19 cellular contexts compared by ENCODE assay signal in the genomic region with DNA sequence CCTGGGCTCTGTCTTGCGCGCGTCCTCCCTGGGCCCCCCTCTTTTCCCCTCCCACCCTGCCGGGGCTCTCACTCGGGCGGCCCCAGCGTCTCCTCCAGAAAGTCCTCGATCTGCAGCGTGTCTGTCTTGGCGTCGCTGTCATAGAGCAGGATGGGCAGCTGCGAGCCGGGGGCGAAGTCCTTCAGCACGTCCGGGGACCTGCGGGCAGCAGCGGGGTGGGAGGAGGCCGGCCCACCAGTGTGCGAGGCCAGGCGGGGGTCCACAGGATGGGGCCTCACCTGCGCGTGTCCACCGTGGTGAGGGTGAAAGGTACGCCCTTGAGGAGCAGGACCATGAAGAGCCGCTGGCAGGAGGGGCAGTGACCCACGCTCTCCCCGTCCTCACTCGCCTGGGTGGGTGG. TPM values are rescaled to one million over a fixed set of nuclear protein-coding genes. Genes with fewer than 3 reads are reported as not detected.
DNase-seq lines count a peak whose midpoint lies in the region; ATAC-seq, FAIRE-seq and TF ChIP-seq lines count a peak whose summit lies in the region.
"Had no signal": no experiment of that assay in that cellular context is flagged by ENCODE, and none has a peak within 500 bp of the region (broad histone marks: within the 10 kb centered on the region; RNA-seq: fewer than 3 reads in every experiment).

No MANE protein-coding gene starts in this region.

- H3K79me2 ChIP-seq in GM23338 (replicated peaks; ENCODE audit: insufficient read depth): no peaks in the 10 kb centered on the region

- TF ChIP-seq CTCF in GM23338 (conservative IDR thresholded peaks at IDR 0.05; ENCODE audit: low read depth in 2 of 2): no peak
- no peak for TF ChIP-seq CTCF in epithelial cell of esophagus (IDR thresholded peaks at IDR 0.05; ENCODE audit: insufficient read depth, low read depth, low read length, missing control alignments)
- no peak for TF ChIP-seq CTCF in endodermal cell (conservative IDR thresholded peaks at IDR 0.05)

- H2AFZ ChIP-seq in GM23338: no peak overlapping the region

- H3K27ac Mint-ChIP-seq in GM23338 (no peak overlapping the region), endodermal cell (no peak overlapping the region)
- H3K27ac Mint-ChIP-seq in activated T-helper 17 cell treated with anti-CD3 and anti-CD28 coated beads, Interleukin-2, amount 50 U/mL, for 72 hours: no peak overlapping the region
- H3K27ac Mint-ChIP-seq: activated CD4-positive, alpha-beta T cell treated with anti-CD3 and anti-CD28 coated beads for 36 hours; stimulated activated naive CD8-positive, alpha-beta T cell treated with anti-CD3 and anti-CD28 coated beads, Interleukin-15, amount 100 ng/mL, for 72 hours had no signal

- H3K36me3 ChIP-seq in BLaER1 (peaks cover 15% of the 10 kb centered on the region), GM23338 (ENCODE audit: insufficient read depth) (no peaks in the 10 kb centered on the region), small intestine (ENCODE audit: control insufficient read depth in 2 of 2, insufficient read depth in 2 of 2, low read length in 2 of 2) (no peaks in the 10 kb centered on the region), endodermal cell (ENCODE audit: control insufficient read depth, insufficient read depth, low read length) (peaks cover 9% of the 10 kb centered on the region)

- no peak overlapping the region; the same call in 2 of the 3 replicates for H3K4me3 Mint-ChIP-seq in GM23338
- H3K4me3 Mint-ChIP-seq in activated T-helper 17 cell treated with anti-CD3 and anti-CD28 coated beads, Interleukin-2, amount 50 U/mL, for 72 hours: no peak overlapping the region
- no peak overlapping the region for H3K4me3 Mint-ChIP-seq in endodermal cell
- H3K4me3 Mint-ChIP-seq: activated CD4-positive, alpha-beta T cell treated with anti-CD3 and anti-CD28 coated beads for 36 hours had no signal

- no peaks in the 10 kb centered on the region for H3K27me3 ChIP-seq in BLaER1
- H3K27me3 ChIP-seq in GM23338 (ENCODE audit: insufficient read depth): peaks cover 49% of the 10 kb centered on the region
- H3K27me3 ChIP-seq in small intestine (ENCODE audit: control insufficient read depth in 2 of 2, insufficient read depth in 2 of 2, low read length in 2 of 2): no peaks in the 10 kb centered on the region
- no peaks in the 10 kb centered on the region for H3K27me3 ChIP-seq in endodermal cell (ENCODE audit: control insufficient read depth, insufficient read depth, low read length, poor library complexity, severe bottlenecking)

- H3F3A ChIP-seq in GM23338 (replicated peaks; ENCODE audit: low read depth): no peaks in the 10 kb centered on the region

- 12 to 28% (median 23%) methylated on average over 26 to 29 of the region's 29 CpGs for WGBS in small intestine, 3 donors
- WGBS in endodermal cell (ENCODE audit: insufficient coverage in 1 of 2, insufficient read length in 1 of 2), 2 experiments: 91 to 97% methylated on average over 23 to 29 of the region's 29 CpGs

- H3K27ac ChIP-seq in BLaER1 (no peak overlapping the region), GM23338 (ENCODE audit: low read depth) (no peak overlapping the region), small intestine (ENCODE audit: low read depth in 1 of 2, low read length in 1 of 2) (no peak overlapping the region), endodermal cell (ENCODE audit: low read depth, low read length) (no peak overlapping the region)

- no peaks in the 10 kb centered on the region; the same call in 2 of the 3 replicates for H3K36me3 Mint-ChIP-seq in GM23338 (ENCODE audit: low read depth)
- peaks cover 10% of the 10 kb centered on the region for H3K36me3 Mint-ChIP-seq in activated T-helper 17 cell treated with anti-CD3 and anti-CD28 coated beads, Interleukin-2, amount 50 U/mL, for 72 hours (ENCODE audit: low read depth)
- peaks cover 4% of the 10 kb centered on the region for H3K36me3 Mint-ChIP-seq in endodermal cell (ENCODE audit: low read depth)
- H3K36me3 Mint-ChIP-seq: mesothelial cell of epicardium had no signal

- H3K9ac ChIP-seq in BLaER1 (no peak overlapping the region), endodermal cell (ENCODE audit: extremely low read depth, low read length, poor library complexity, severe bottlenecking) (no peak overlapping the region)
- H3K9ac ChIP-seq: SK-N-SH had no signal

- DNase-seq in GM23338 (ENCODE audit: low spot score) (no peak), epithelial cell of esophagus (ENCODE audit: low read depth) (no peak), small intestine (peak; percentile 12), endodermal cell (no peak), NCI-H2081 (lab: John Stamatoyannopoulos, UW) (no peak)
- DNase-seq: activated CD4-positive, alpha-beta T cell treated with anti-CD3 and anti-CD28 coated beads for 36 hours; activated effector memory CD4-positive, alpha-beta T cell treated with anti-CD3 and anti-CD28 coated beads, Interleukin-2, amount 50 U/mL, for 16 hours; amniotic stem cell; NCI-H1436 treated with DMSO at 0.1 percent for 48 hours; NCI-H82; SK-N-SH; stimulated activated naive CD8-positive, alpha-beta T cell treated with anti-CD3 and anti-CD28 coated beads, Interleukin-15, amount 100 ng/mL, for 72 hours had no signal

- H3K27me3 Mint-ChIP-seq in GM23338 (ENCODE audit: insufficient read depth, low read depth, poor library complexity) (peaks cover 26% of the 10 kb centered on the region), endodermal cell (ENCODE audit: insufficient read depth) (peaks cover 12% of the 10 kb centered on the region)
- H3K27me3 Mint-ChIP-seq in activated T-helper 17 cell treated with anti-CD3 and anti-CD28 coated beads, Interleukin-2, amount 50 U/mL, for 72 hours: no peaks in the 10 kb centered on the region

- FAIRE-seq in small intestine (lab: Jason Lieb, UNC): no peak
- FAIRE-seq: HTR-8/SVneo had no signal

- H4K20me1 ChIP-seq in BLaER1: peaks cover 24% of the 10 kb centered on the region
- H4K20me1 ChIP-seq in GM23338 (replicated peaks; ENCODE audit: insufficient read depth): no peaks in the 10 kb centered on the region

- H3K4me1 Mint-ChIP-seq in GM23338: peaks cover 3% of the 10 kb centered on the region
- peaks cover 16% of the 10 kb centered on the region for H3K4me1 Mint-ChIP-seq in activated T-helper 17 cell treated with anti-CD3 and anti-CD28 coated beads, Interleukin-2, amount 50 U/mL, for 72 hours
- no peaks in the 10 kb centered on the region for H3K4me1 Mint-ChIP-seq in endodermal cell

- H3K4me3 ChIP-seq in BLaER1: no peak overlapping the region
- H3K4me3 ChIP-seq in GM23338: peak overlapping the region; percentile 55
- peak overlapping the region; percentile 43 for H3K4me3 ChIP-seq in epithelial cell of esophagus (ENCODE audit: low read length)
- H3K4me3 ChIP-seq in small intestine (ENCODE audit: low read depth in 1 of 2, low read length in 2 of 2): no peak overlapping the region
- no peak overlapping the region for H3K4me3 ChIP-seq in endodermal cell (ENCODE audit: low read length)

- ATAC-seq in GM23338: no peak
- ATAC-seq in activated T-helper 17 cell treated with anti-CD3 and anti-CD28 coated beads, Interleukin-2, amount 50 U/mL, for 72 hours (replicated peaks): no peak
- no peak for ATAC-seq in HG03460 (IDR thresholded peaks at IDR 0.05; ENCODE audit: unreplicated experiment)
- ATAC-seq: activated CD4-positive, alpha-beta T cell treated with anti-CD3 and anti-CD28 coated beads for 36 hours; stimulated activated naive CD8-positive, alpha-beta T cell treated with anti-CD3 and anti-CD28 coated beads, Interleukin-15, amount 100 ng/mL, for 72 hours had no signal

- H3K4me2 ChIP-seq in BLaER1: peak overlapping the region; percentile 84
- peak overlapping the region; percentile 86 for H3K4me2 ChIP-seq in GM23338

- peaks cover 77% of the 10 kb centered on the region for H3K4me1 ChIP-seq in BLaER1
- peaks cover 6% of the 10 kb centered on the region; the same call in 1 of the 2 replicates for H3K4me1 ChIP-seq in GM23338 (ENCODE audit: insufficient read depth)
- H3K4me1 ChIP-seq in small intestine (ENCODE audit: control insufficient read depth in 2 of 2, insufficient read depth in 1 of 2, low read depth in 1 of 2, low read length in 1 of 2): peaks cover 2 to 11% of the 10 kb centered on the region in 2 donors
- peaks cover 4% of the 10 kb centered on the region for H3K4me1 ChIP-seq in endodermal cell (ENCODE audit: control insufficient read depth, insufficient read depth, low read length)

- H3K9me3 ChIP-seq in BLaER1 (no peaks in the 10 kb centered on the region), small intestine (ENCODE audit: control insufficient read depth, low read depth) (no peaks in the 10 kb centered on the region), endodermal cell (ENCODE audit: control insufficient read depth, low read length) (peaks cover 12% of the 10 kb centered on the region)
- H3K9me3 ChIP-seq: SK-N-SH had no signal

- peaks cover 10% of the 10 kb centered on the region for H3K9me3 Mint-ChIP-seq in GM23338
- H3K9me3 Mint-ChIP-seq in activated T-helper 17 cell treated with anti-CD3 and anti-CD28 coated beads, Interleukin-2, amount 50 U/mL, for 72 hours: no peaks in the 10 kb centered on the region
- peaks cover 13% of the 10 kb centered on the region for H3K9me3 Mint-ChIP-seq in endodermal cell
- H3K9me3 Mint-ChIP-seq: stimulated activated naive CD8-positive, alpha-beta T cell treated with anti-CD3 and anti-CD28 coated beads, Interleukin-15, amount 100 ng/mL, for 72 hours had no signal

- H3K9me2 ChIP-seq in GM23338 (ENCODE audit: insufficient read depth): no peaks in the 10 kb centered on the region
- H3K9me2 ChIP-seq: SK-N-SH had no signal

RNA-seq across cellular contexts. Expression of a gene that starts 1.0 kb away (rescaled TPM):
- 0.56 TPM in 1 of 2 replicates, not detected in the other for total RNA-seq in GM23338 (2014; rRNA removed; shearing (Covaris generic))
- polyA plus RNA-seq in GM23338 (2016; fragmentation: Nextera tagmentation; extraction: Ambion mirVana): 0.53 and 0.57 TPM in 2 replicates
- 1 to 10 TPM in 2 of 3 donors, not detected in 1; 1.4 to 6.2 TPM for polyA plus RNA-seq in small intestine
- under 1 TPM in 1 of 2 donors, not detected in 1; 0.26 TPM for total RNA-seq in activated T-helper 17 cell treated with anti-CD3 and anti-CD28 coated beads, Interleukin-2, amount 50 U/mL, for 72 hours
- total RNA-seq in endodermal cell: under 1 TPM in 1 of 2 donors, not detected in 1; 0.46 TPM
- polyA plus RNA-seq in endodermal cell (2013, experiment 1 of 2): not detected
- polyA plus RNA-seq in endodermal cell (2013, experiment 2 of 2): not detected
- total RNA-seq: activated CD4-positive, alpha-beta T cell treated with anti-CD3 and anti-CD28 coated beads for 36 hours; kidney epithelial cell had no signal
- polyA plus RNA-seq: neural cell had no signal

RNA-seq across cellular contexts. Expression of a gene that starts 3.1 kb away (rescaled TPM):
- 33.9 and 71.5 TPM in 2 replicates for total RNA-seq in GM23338 (2014; rRNA removed; shearing (Covaris generic))
- polyA plus RNA-seq in GM23338 (2016; fragmentation: Nextera tagmentation; extraction: Ambion mirVana): 86.0 and 88.3 TPM in 2 replicates
- polyA plus RNA-seq in small intestine: 10 to 100 TPM; 75.5 to 85.9 (median 75.6) TPM
- total RNA-seq in activated T-helper 17 cell treated with anti-CD3 and anti-CD28 coated beads, Interleukin-2, amount 50 U/mL, for 72 hours: 10 to 100 TPM; 31.1 to 49.1 TPM
- 10 to 100 TPM; 58.3 to 66.7 TPM for total RNA-seq in endodermal cell
- 51.2 TPM for polyA plus RNA-seq in endodermal cell (2013, experiment 1 of 2)
- 46.2 TPM for polyA plus RNA-seq in endodermal cell (2013, experiment 2 of 2)

RNA-seq across cellular contexts. Expression of a gene that starts 12.6 kb away (rescaled TPM):
- not detected in 2 replicates for total RNA-seq in GM23338 (2014; rRNA removed; shearing (Covaris generic))
- polyA plus RNA-seq in GM23338 (2016; fragmentation: Nextera tagmentation; extraction: Ambion mirVana): 0.11 and 0.14 TPM in 2 replicates
- polyA plus RNA-seq in small intestine: under 1 TPM in 1 of 3 donors, not detected in 2; 0.16 TPM
- total RNA-seq in activated T-helper 17 cell treated with anti-CD3 and anti-CD28 coated beads, Interleukin-2, amount 50 U/mL, for 72 hours: under 1 TPM in 1 of 2 donors, not detected in 1; 0.11 TPM
- total RNA-seq in endodermal cell: 1 to 10 TPM; 1.4 to 2.2 TPM
- 0.39 TPM for polyA plus RNA-seq in endodermal cell (2013, experiment 1 of 2)
- polyA plus RNA-seq in endodermal cell (2013, experiment 2 of 2): 0.29 TPM
- total RNA-seq: activated CD4-positive, alpha-beta T cell treated with anti-CD3 and anti-CD28 coated beads for 36 hours; kidney epithelial cell had no signal
- polyA plus RNA-seq: neural cell, SK-N-SH had no signal

RNA-seq across cellular contexts. Expression of a gene that starts 18.1 kb away (rescaled TPM):
- total RNA-seq in GM23338 (2014; rRNA removed; shearing (Covaris generic)): 1.9 TPM in 1 of 2 replicates, not detected in the other
- polyA plus RNA-seq in GM23338 (2016; fragmentation: Nextera tagmentation; extraction: Ambion mirVana) (3.1 and 5.9 TPM in 2 replicates), small intestine (10 to 100 TPM in 2 of 3 donors, 1 to 10 TPM in 1; 2.0 to 38.0 (median 36.7) TPM)
- total RNA-seq in activated T-helper 17 cell treated with anti-CD3 and anti-CD28 coated beads, Interleukin-2, amount 50 U/mL, for 72 hours: 1 to 10 TPM in 1 of 2 donors, not detected in 1; 1.3 TPM
- 10 to 100 TPM; 13.8 to 22.1 TPM for total RNA-seq in endodermal cell
- 2.4 TPM for polyA plus RNA-seq in endodermal cell (2013, experiment 1 of 2)
- 2.3 TPM for polyA plus RNA-seq in endodermal cell (2013, experiment 2 of 2)
- total RNA-seq: activated CD4-positive, alpha-beta T cell treated with anti-CD3 and anti-CD28 coated beads for 36 hours had no signal
- polyA plus RNA-seq: SK-N-SH had no signal

RNA-seq across cellular contexts. Expression of a gene that starts 32.7 kb away (rescaled TPM):
- 14.2 and 16.0 TPM in 2 replicates for total RNA-seq in GM23338 (2014; rRNA removed; shearing (Covaris generic))
- polyA plus RNA-seq in GM23338 (2016; fragmentation: Nextera tagmentation; extraction: Ambion mirVana): 5.6 and 7.0 TPM in 2 replicates
- 10 to 100 TPM in 1 of 3 donors, 1 to 10 TPM in 2; 3.4 to 11.2 (median 6.5) TPM for polyA plus RNA-seq in small intestine
- total RNA-seq in activated T-helper 17 cell treated with anti-CD3 and anti-CD28 coated beads, Interleukin-2, amount 50 U/mL, for 72 hours: 10 to 100 TPM; 43.0 to 63.9 TPM
- 10 to 100 TPM; 21.5 to 30.0 TPM for total RNA-seq in endodermal cell
- polyA plus RNA-seq in endodermal cell (2013, experiment 1 of 2): 34.8 TPM
- polyA plus RNA-seq in endodermal cell (2013, experiment 2 of 2): 30.9 TPM

Comparison
In these comparisons a context has a peak if more than half of its experiments do, and no peak if none do; other contexts are left out.
1. H3K4me3 ChIP-seq: peak in GM23338 (single experiment) and epithelial cell of esophagus (single experiment); none in BLaER1 (single experiment), small intestine (0 of 2) and endodermal cell (single experiment).